ENCODE assay signal across 16 cellular contexts in the genomic region with DNA sequence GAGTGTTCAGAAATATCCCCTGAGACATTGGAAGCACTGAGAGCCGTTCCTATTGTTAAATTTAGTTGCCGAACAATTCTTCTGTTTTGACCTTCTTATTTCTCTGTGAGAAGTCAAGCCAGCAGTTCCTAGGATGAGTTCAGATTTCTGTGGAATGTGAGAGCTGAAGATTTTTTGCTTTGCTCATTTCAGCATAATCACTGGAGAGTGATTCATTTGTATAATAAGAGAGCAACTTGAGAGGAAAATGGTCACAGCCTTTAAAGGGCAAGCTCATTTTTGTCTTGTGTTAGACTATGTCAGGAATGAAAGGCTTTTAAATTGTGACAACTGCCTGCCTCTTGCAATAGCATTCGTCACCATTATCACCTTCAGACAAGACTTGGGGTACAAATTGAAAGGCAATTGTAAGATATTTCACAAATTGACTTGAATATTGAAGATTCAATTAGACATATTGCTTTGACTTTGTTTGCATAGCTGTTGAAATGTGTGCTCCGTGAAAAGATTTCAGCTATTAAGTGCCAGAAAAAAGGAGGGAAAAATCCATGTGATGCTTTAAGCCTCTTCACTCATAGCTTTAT.
A peak's percentile ranks its signal among the peaks of the same experiment; 100 is the strongest.
DNase-seq lines count a peak whose midpoint lies in the region; ATAC-seq and TF ChIP-seq lines count a peak whose summit lies in the region.
"Had no signal": no experiment of that assay in that cellular context is flagged by ENCODE, and none has a peak within 500 bp of the region (broad histone marks: within the 10 kb centered on the region; RNA-seq: fewer than 3 reads in every experiment).

No MANE protein-coding gene starts in this region.

- DNase-seq in GM04503 (ENCODE audit: low read depth) (peak; percentile 59), fibroblast of the aortic adventitia (ENCODE audit: low read depth) (peak; percentile 46), sciatic nerve (ENCODE audit: low spot score) (no peak), adrenal gland (no peak), NCI-H1105 treated with DMSO at 0.1 percent for 48 hours (lab: John Stamatoyannopoulos, UW) (no peak), heart right ventricle (no peak)
- DNase-seq: amygdala, COR-L47, heart left ventricle, natural killer cell, NCI-H774, small intestine, T-helper 9 cell had no signal

- H3K4me3 ChIP-seq in WI38 (ENCODE audit: low read depth, low read length): 0 out of 2 replicates have a peak overlapping the region, but pooled peaks have one; percentile 25
- H3K4me3 ChIP-seq in fibroblast of the aortic adventitia (ENCODE audit: low read depth, low read length): no peak overlapping the region
- no peak overlapping the region for H3K4me3 ChIP-seq in adrenal gland
- no peak overlapping the region for H3K4me3 ChIP-seq in heart right ventricle
- H3K4me3 ChIP-seq: heart left ventricle had no signal

- no peaks in the 10 kb centered on the region for H3K4me1 ChIP-seq in adrenal gland (replicated peaks in 1 of 2)
- H3K4me1 ChIP-seq in heart right ventricle: no peaks in the 10 kb centered on the region

- no peak for TF ChIP-seq POLR2A in adrenal gland (IDR thresholded peaks at IDR 0.05)

- H3K9me3 ChIP-seq in adrenal gland (replicated peaks in 1 of 3) (no peaks in the 10 kb centered on the region), heart right ventricle (peaks cover 0 to 11% (median 0%) of the 10 kb centered on the region in 11 donors)

- H3K27me3 ChIP-seq in adrenal gland (no peaks in the 10 kb centered on the region), heart right ventricle (no peaks in the 10 kb centered on the region)
- H3K27me3 ChIP-seq: heart left ventricle had no signal

- TF ChIP-seq CTCF in WI38 (IDR thresholded peaks at IDR 0.05; ENCODE audit: low read depth, low read length) (no peak), fibroblast of the aortic adventitia (IDR thresholded peaks at IDR 0.05; ENCODE audit: insufficient read depth, low read length) (no peak), adrenal gland (IDR thresholded peaks at IDR 0.05) (no peak), heart right ventricle (IDR thresholded peaks at IDR 0.05) (no peak)

- WGBS in adrenal gland, 4 donors: 33 to 55% (median 51%) methylated on average over 4 of the region's 4 CpGs
- WGBS in heart right ventricle, 2 donors: 39 to 44% methylated on average over 4 of the region's 4 CpGs

- intact Hi-C loops in sciatic nerve (cut with DNase I) (no loop called here), adrenal gland (cut with DNase I) (no loop called here), heart right ventricle (cut with DNase I) (no loop called here)

- H3K27ac ChIP-seq in adrenal gland (no peak overlapping the region), heart right ventricle (no peak overlapping the region)
- H3K27ac ChIP-seq: heart left ventricle had no signal

- H3K36me3 ChIP-seq in adrenal gland (replicated peaks in 1 of 2) (no peaks in the 10 kb centered on the region), heart right ventricle (no peaks in the 10 kb centered on the region)
- H3K36me3 ChIP-seq: heart left ventricle had no signal

- ATAC-seq in sciatic nerve (peak; percentile 52), GM21515 (IDR thresholded peaks at IDR 0.05; ENCODE audit: unreplicated experiment) (no peak), heart right ventricle (no peak)
- ATAC-seq: HCT116, heart left ventricle, natural killer cell had no signal

Comparison
In these comparisons a context has a peak if more than half of its experiments do, and no peak if none do; other contexts are left out.
1. DNase-seq: peak in GM04503 (single experiment) and fibroblast of the aortic adventitia (single experiment); none in sciatic nerve (single experiment), adrenal gland (0 of 7), NCI-H1105 treated with DMSO at 0.1 percent for 48 hours (single experiment) and heart right ventricle (0 of 2).